In the genomic region with DNA sequence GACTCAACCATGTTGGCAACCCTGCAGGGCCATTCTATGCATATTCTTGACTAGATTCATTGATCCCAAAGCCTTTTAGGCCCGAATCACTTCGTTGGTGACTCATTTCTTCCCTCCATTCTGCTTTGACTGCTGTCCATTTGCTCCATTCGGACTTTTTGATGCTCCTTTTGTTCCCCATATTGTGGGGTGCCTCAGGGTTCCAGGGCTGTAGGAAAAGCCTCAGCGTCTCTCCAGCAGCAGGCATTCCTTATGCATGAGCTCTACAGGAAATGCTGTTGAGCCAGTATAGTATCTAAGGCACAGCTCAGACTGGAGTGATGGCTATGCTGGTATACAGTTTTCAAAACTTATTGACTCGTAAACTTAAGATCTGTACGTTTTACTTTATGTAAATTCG, we compare ENCODE assay signal across 15 cellular contexts.
A peak's percentile ranks its signal among the peaks of the same experiment; 100 is the strongest.
DNase-seq lines count a peak whose midpoint lies in the region; ATAC-seq and TF ChIP-seq lines count a peak whose summit lies in the region.
"Had no signal": no experiment of that assay in that cellular context is flagged by ENCODE, and none has a peak within 500 bp of the region (broad histone marks: within the 10 kb centered on the region; RNA-seq: fewer than 3 reads in every experiment).

No MANE protein-coding gene starts in this region.

- POLR2A ChIA-PET in WTC11 (lab: Charles Lee), result no interaction called here

- TF ChIP-seq CTCF in WTC11 (IDR thresholded peaks at IDR 0.05) (no peak), foreskin fibroblast (IDR thresholded peaks at IDR 0.05; ENCODE audit: low read depth, low read length) (no peak), ovary (IDR thresholded peaks at IDR 0.05) (no peak)

- H3K4me3 ChIP-seq in foreskin fibroblast (ENCODE audit: low read depth in 1 of 2, low read length in 2 of 2) (no peak overlapping the region), stomach smooth muscle (ENCODE audit: low read length in 2 of 2) (peak overlapping the region in 1 of 2 donors; percentile 22), ovary (no peak overlapping the region)
- H3K4me3 ChIP-seq: tibial nerve had no signal

- H3K4me1 ChIP-seq in stomach smooth muscle (ENCODE audit: control insufficient read depth, insufficient read depth, low read length), result peaks cover 36% of the 10 kb centered on the region
- peaks cover 2% of the 10 kb centered on the region for H3K4me1 ChIP-seq in ovary (ENCODE audit: insufficient read depth)

- no peak for TF ChIP-seq POLR2A in ovary (IDR thresholded peaks at IDR 0.05)

- H3K4me1 Mint-ChIP-seq in WTC11, result peaks cover 39% of the 10 kb centered on the region
- H3K4me1 Mint-ChIP-seq: immature natural killer cell had no signal

- 74 to 93% (median 87%) methylated on average over 7 of the region's 7 CpGs for WGBS in ovary, 3 donors

- no peak overlapping the region for H3K4me3 Mint-ChIP-seq in WTC11
- H3K4me3 Mint-ChIP-seq: immature natural killer cell; naive thymus-derived CD4-positive, alpha-beta T cell had no signal

- H3K9me3 ChIP-seq in stomach smooth muscle (ENCODE audit: control insufficient read depth in 2 of 2, low read length in 2 of 2) (no peaks in the 10 kb centered on the region), ovary (no peaks in the 10 kb centered on the region)
- H3K9me3 ChIP-seq: tibial nerve had no signal

- H3K27ac ChIP-seq in stomach smooth muscle (ENCODE audit: low read length), result peak overlapping the region; percentile 11
- no peak overlapping the region for H3K27ac ChIP-seq in ovary
- H3K27ac ChIP-seq: tibial nerve had no signal

- ATAC-seq in WTC11 (peak; percentile 76), HG02973 (IDR thresholded peaks at IDR 0.05; ENCODE audit: unreplicated experiment) (no peak)
- ATAC-seq: esophagus mucosa; naive thymus-derived CD4-positive, alpha-beta T cell had no signal

- no peak for TF ChIP-seq EP300 in ovary (IDR thresholded peaks at IDR 0.05)

- no peaks in the 10 kb centered on the region for H3K36me3 Mint-ChIP-seq in WTC11

- DNase-seq in HK-2 (ENCODE audit: unreplicated experiment) (peak; percentile 13), WTC11 (ENCODE audit: low spot score) (no peak), foreskin fibroblast (peak; percentile 84 to 86), ovary (no peak), ureter (ENCODE audit: low spot score) (no peak), NCI-H128 (lab: John Stamatoyannopoulos, UW; ENCODE audit: unreplicated experiment) (no peak)
- DNase-seq: activated CD4-positive, alpha-beta T cell treated with anti-CD3 and anti-CD28 coated beads, Interleukin-2, amount 50 U/mL, for 1 hour; immature natural killer cell; naive thymus-derived CD4-positive, alpha-beta T cell; NCI-H1417 treated with DMSO at 0.1 percent for 48 hours; NCI-H774 had no signal

- H3K36me3 ChIP-seq in stomach smooth muscle (ENCODE audit: control insufficient read depth in 2 of 2, insufficient read depth in 2 of 2, low read length in 2 of 2) (no peaks in the 10 kb centered on the region), ovary (no peaks in the 10 kb centered on the region)
- H3K36me3 ChIP-seq: tibial nerve had no signal

- intact Hi-C loops in ovary (cut with DNase I), result no loop called here

- H3K9me3 Mint-ChIP-seq in WTC11, result peaks cover 5% of the 10 kb centered on the region; the same call in 1 of the 2 replicates
- H3K9me3 Mint-ChIP-seq: immature natural killer cell; naive thymus-derived CD4-positive, alpha-beta T cell had no signal

- H3K27me3 ChIP-seq in stomach smooth muscle (ENCODE audit: control insufficient read depth in 1 of 2, insufficient read depth in 2 of 2, low read length in 2 of 2) (no peaks in the 10 kb centered on the region), ovary (no peaks in the 10 kb centered on the region)
- H3K27me3 ChIP-seq: tibial nerve had no signal

- no peaks in the 10 kb centered on the region for H3K27me3 Mint-ChIP-seq in WTC11 (ENCODE audit: low read depth)

- H3K27ac Mint-ChIP-seq in WTC11, result no peak overlapping the region
- H3K27ac Mint-ChIP-seq: immature natural killer cell; naive thymus-derived CD4-positive, alpha-beta T cell had no signal

- peak overlapping the region in 1 of 2 donors; percentile 29 for H3K9ac ChIP-seq in stomach smooth muscle (ENCODE audit: low read length in 2 of 2)

- CTCF ChIA-PET in WTC11 (lab: Charles Lee), result interaction anchor here (0.6 to 2.0 kb wide), 11 partner anchors 11 to 165 kb away, joined by 3 to 8 read pairs (median 4); no protein-coding TSS in a partner anchor

TF ChIP-seq in WTC11, 78 proteins besides CTCF, POLR2A, EP300 and RAD21:
- TF ChIP-seq ZNF219 (CRISPR knock-in tag; IDR thresholded peaks at IDR 0.05; ENCODE audit: borderline replicate concordance) (no peak), ZNF263 (CRISPR knock-in tag; IDR thresholded peaks at IDR 0.05; ENCODE audit: low read depth) (no peak), MXD4 (CRISPR knock-in tag; IDR thresholded peaks at IDR 0.05; ENCODE audit: borderline replicate concordance) (no peak)
- TF ChIP-seq, protein P1, sequence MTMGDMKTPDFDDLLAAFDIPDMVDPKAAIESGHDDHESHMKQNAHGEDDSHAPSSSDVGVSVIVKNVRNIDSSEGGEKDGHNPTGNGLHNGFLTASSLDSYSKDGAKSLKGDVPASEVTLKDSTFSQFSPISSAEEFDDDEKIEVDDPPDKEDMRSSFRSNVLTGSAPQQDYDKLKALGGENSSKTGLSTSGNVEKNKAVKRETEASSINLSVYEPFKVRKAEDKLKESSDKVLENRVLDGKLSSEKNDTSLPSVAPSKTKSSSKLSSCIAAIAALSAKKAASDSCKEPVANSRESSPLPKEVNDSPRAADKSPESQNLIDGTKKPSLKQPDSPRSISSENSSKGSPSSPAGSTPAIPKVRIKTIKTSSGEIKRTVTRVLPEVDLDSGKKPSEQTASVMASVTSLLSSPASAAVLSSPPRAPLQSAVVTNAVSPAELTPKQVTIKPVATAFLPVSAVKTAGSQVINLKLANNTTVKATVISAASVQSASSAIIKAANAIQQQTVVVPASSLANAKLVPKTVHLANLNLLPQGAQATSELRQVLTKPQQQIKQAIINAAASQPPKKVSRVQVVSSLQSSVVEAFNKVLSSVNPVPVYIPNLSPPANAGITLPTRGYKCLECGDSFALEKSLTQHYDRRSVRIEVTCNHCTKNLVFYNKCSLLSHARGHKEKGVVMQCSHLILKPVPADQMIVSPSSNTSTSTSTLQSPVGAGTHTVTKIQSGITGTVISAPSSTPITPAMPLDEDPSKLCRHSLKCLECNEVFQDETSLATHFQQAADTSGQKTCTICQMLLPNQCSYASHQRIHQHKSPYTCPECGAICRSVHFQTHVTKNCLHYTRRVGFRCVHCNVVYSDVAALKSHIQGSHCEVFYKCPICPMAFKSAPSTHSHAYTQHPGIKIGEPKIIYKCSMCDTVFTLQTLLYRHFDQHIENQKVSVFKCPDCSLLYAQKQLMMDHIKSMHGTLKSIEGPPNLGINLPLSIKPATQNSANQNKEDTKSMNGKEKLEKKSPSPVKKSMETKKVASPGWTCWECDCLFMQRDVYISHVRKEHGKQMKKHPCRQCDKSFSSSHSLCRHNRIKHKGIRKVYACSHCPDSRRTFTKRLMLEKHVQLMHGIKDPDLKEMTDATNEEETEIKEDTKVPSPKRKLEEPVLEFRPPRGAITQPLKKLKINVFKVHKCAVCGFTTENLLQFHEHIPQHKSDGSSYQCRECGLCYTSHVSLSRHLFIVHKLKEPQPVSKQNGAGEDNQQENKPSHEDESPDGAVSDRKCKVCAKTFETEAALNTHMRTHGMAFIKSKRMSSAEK (CRISPR knock-in tag; IDR thresholded peaks at IDR 0.05; ENCODE audit: borderline replicate concordance), result no peak
- TF ChIP-seq, protein P2, sequence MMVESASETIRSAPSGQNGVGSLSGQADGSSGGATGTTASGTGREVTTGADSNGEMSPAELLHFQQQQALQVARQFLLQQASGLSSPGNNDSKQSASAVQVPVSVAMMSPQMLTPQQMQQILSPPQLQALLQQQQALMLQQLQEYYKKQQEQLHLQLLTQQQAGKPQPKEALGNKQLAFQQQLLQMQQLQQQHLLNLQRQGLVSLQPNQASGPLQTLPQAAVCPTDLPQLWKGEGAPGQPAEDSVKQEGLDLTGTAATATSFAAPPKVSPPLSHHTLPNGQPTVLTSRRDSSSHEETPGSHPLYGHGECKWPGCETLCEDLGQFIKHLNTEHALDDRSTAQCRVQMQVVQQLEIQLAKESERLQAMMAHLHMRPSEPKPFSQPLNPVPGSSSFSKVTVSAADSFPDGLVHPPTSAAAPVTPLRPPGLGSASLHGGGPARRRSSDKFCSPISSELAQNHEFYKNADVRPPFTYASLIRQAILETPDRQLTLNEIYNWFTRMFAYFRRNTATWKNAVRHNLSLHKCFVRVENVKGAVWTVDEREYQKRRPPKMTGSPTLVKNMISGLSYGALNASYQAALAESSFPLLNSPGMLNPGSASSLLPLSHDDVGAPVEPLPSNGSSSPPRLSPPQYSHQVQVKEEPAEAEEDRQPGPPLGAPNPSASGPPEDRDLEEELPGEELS (CRISPR knock-in tag; IDR thresholded peaks at IDR 0.05), result no peak
- TF ChIP-seq, protein P3, sequence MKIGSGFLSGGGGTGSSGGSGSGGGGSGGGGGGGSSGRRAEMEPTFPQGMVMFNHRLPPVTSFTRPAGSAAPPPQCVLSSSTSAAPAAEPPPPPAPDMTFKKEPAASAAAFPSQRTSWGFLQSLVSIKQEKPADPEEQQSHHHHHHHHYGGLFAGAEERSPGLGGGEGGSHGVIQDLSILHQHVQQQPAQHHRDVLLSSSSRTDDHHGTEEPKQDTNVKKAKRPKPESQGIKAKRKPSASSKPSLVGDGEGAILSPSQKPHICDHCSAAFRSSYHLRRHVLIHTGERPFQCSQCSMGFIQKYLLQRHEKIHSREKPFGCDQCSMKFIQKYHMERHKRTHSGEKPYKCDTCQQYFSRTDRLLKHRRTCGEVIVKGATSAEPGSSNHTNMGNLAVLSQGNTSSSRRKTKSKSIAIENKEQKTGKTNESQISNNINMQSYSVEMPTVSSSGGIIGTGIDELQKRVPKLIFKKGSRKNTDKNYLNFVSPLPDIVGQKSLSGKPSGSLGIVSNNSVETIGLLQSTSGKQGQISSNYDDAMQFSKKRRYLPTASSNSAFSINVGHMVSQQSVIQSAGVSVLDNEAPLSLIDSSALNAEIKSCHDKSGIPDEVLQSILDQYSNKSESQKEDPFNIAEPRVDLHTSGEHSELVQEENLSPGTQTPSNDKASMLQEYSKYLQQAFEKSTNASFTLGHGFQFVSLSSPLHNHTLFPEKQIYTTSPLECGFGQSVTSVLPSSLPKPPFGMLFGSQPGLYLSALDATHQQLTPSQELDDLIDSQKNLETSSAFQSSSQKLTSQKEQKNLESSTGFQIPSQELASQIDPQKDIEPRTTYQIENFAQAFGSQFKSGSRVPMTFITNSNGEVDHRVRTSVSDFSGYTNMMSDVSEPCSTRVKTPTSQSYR (CRISPR knock-in tag; IDR thresholded peaks at IDR 0.05), result no peak
- TF ChIP-seq, protein P4, sequence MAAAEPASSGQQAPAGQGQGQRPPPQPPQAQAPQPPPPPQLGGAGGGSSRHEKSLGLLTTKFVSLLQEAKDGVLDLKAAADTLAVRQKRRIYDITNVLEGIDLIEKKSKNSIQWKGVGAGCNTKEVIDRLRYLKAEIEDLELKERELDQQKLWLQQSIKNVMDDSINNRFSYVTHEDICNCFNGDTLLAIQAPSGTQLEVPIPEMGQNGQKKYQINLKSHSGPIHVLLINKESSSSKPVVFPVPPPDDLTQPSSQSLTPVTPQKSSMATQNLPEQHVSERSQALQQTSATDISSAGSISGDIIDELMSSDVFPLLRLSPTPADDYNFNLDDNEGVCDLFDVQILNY (CRISPR knock-in tag; IDR thresholded peaks at IDR 0.05), result no peak
TF ChIP-seq in WTC11: peak in this region for 0.

Comparison
In these comparisons a context has a peak if more than half of its experiments do, and no peak if none do; other contexts are left out.
1. DNase-seq: peak in HK-2 (single experiment) and foreskin fibroblast (2 of 2); none in WTC11 (single experiment), ovary (0 of 5), ureter (single experiment) and NCI-H128 (single experiment).